In genomic region chr15:40424483-40425115, GRCh38 we compare ENCODE assay signal across 22 cellular contexts.
"Had no signal": no experiment of that assay in that cellular context is flagged by ENCODE, and none has a peak within 500 bp of the region (broad histone marks: within the 10 kb centered on the region; RNA-seq: fewer than 3 reads in every experiment).

No MANE protein-coding gene starts in this region.

- ATAC-seq: foreskin keratinocyte; gastroesophageal sphincter; heart left ventricle; left cardiac atrium; left lung; natural killer cell; pancreas; right lobe of liver; stimulated activated naive B cell treated with anti-CD40 and anti-IgM and Interleukin-4, amounts not matched to agents 10 μg/mL and 1 μg/mL and 100 μg/mL, for 72 hours; upper lobe of right lung had no signal

- H3K27me3 ChIP-seq: colonic mucosa, esophagus muscularis mucosa, gastroesophageal sphincter, heart left ventricle, left lung, pancreas, right lobe of liver, tibial nerve, upper lobe of right lung, uterus had no signal

- H3K36me3 ChIP-seq: colonic mucosa, heart left ventricle, left lung, pancreas, right lobe of liver, thoracic aorta, upper lobe of right lung, uterus had no signal

- H3K4me3 ChIP-seq: colonic mucosa, esophagus muscularis mucosa, gastroesophageal sphincter, heart left ventricle, left lung, pancreas, right lobe of liver, thoracic aorta, tibial nerve, upper lobe of right lung, uterus had no signal

- H3K27ac ChIP-seq: colonic mucosa, esophagus muscularis mucosa, foreskin keratinocyte, gastroesophageal sphincter, heart left ventricle, left lung, pancreas, right lobe of liver, thoracic aorta, tibial nerve, upper lobe of right lung, uterus had no signal

- DNase-seq: colonic mucosa; dermis blood vessel endothelial cell; effector memory CD4-positive, alpha-beta T cell; foreskin keratinocyte; heart left ventricle; hippocampal formation; left cardiac atrium; left lung; mesendoderm; midbrain; natural killer cell; occipital lobe; pancreas; right lobe of liver; stimulated activated CD4-positive, alpha-beta T cell treated with anti-CD3 and anti-CD28 coated beads, Interleukin-4, amount 100 ng/mL, for 4 hours; stimulated activated naive B cell treated with anti-CD40 and anti-IgM and Interleukin-4, amounts not matched to agents 10 μg/mL and 1 μg/mL and 100 μg/mL, for 72 hours; upper lobe of right lung; uterus had no signal

- H3K9me3 ChIP-seq: colonic mucosa, esophagus muscularis mucosa, gastroesophageal sphincter, heart left ventricle, left lung, pancreas, right lobe of liver, thoracic aorta, tibial nerve, upper lobe of right lung, uterus had no signal
